In genomic region chr9:70021026-70021571, GRCh38 we compare ENCODE assay signal across 12 cellular contexts. TPM values are rescaled to one million over a fixed set of nuclear protein-coding genes. Genes with fewer than 3 reads are reported as not detected.
A peak's percentile ranks its signal among the peaks of the same experiment; 100 is the strongest.
DNase-seq lines count a peak whose midpoint lies in the region; ATAC-seq and TF ChIP-seq lines count a peak whose summit lies in the region.
"Had no signal": no experiment of that assay in that cellular context is flagged by ENCODE, and none has a peak within 500 bp of the region (broad histone marks: within the 10 kb centered on the region; RNA-seq: fewer than 3 reads in every experiment).

No MANE protein-coding gene starts in this region.

- TF ChIP-seq CTCF in right atrium auricular region (IDR thresholded peaks at IDR 0.05) (no peak), astrocyte of the spinal cord (IDR thresholded peaks at IDR 0.05; ENCODE audit: low read depth, low read length) (no peak), uterus (IDR thresholded peaks at IDR 0.05) (no peak)

- ATAC-seq in Right ventricle myocardium inferior (peak; percentile 46), GM21717 (IDR thresholded peaks at IDR 0.05; ENCODE audit: unreplicated experiment) (no peak)

- no peaks in the 10 kb centered on the region for H3K4me1 ChIP-seq in right atrium auricular region
- peaks cover 0 to 5% of the 10 kb centered on the region in 2 donors for H3K4me1 ChIP-seq in uterus
- H3K4me1 ChIP-seq: BE2C, transverse colon had no signal

- in situ Hi-C loops in astrocyte of the spinal cord (cut with HindIII; ENCODE audit: low sequenced_read_pairs) = no loop called here

- H3K27ac ChIP-seq in right atrium auricular region (no peak overlapping the region), uterus (peak overlapping the region; percentile 35 to 66)
- H3K27ac ChIP-seq: transverse colon had no signal

- TF ChIP-seq POLR2A in uterus (IDR thresholded peaks at IDR 0.05) = no peak

- no peaks in the 10 kb centered on the region for H3K27me3 ChIP-seq in right atrium auricular region
- H3K27me3 ChIP-seq in uterus = no peaks in the 10 kb centered on the region
- H3K27me3 ChIP-seq: BE2C, transverse colon had no signal

- H3K4me3 ChIP-seq in right atrium auricular region (no peak overlapping the region), astrocyte of the spinal cord (ENCODE audit: low read depth, low read length) (no peak overlapping the region), uterus (no peak overlapping the region)
- H3K4me3 ChIP-seq: transverse colon had no signal

- peak; percentile 82 for DNase-seq in Right ventricle myocardium inferior (ENCODE audit: missing footprints)
- DNase-seq in right atrium auricular region (ENCODE audit: low spot score) = no peak
- DNase-seq in astrocyte of the spinal cord (ENCODE audit: low read depth, low spot score) = peak; percentile 94
- DNase-seq in inferior parietal cortex (ENCODE audit: extremely low spot score) = peak; percentile 69
- peak in 1 of 2 donors; percentile 51 for DNase-seq in uterus
- DNase-seq in UCSD-AML1 (lab: John Stamatoyannopoulos, UW; ENCODE audit: unreplicated experiment) = no peak
- no peak for DNase-seq in NCI-H1092 treated with DMSO at 0.1 percent for 48 hours (lab: John Stamatoyannopoulos, UW)
- DNase-seq: activated CD4-positive, CD25-positive, alpha-beta regulatory T cell treated with anti-CD3 and anti-CD28 coated beads, Interleukin-2, amount 50 U/mL, for 72 hours; aorta; BE2C; transverse colon had no signal

- H3K9me3 ChIP-seq in right atrium auricular region (no peaks in the 10 kb centered on the region), uterus (no peaks in the 10 kb centered on the region)
- H3K9me3 ChIP-seq: BE2C, transverse colon had no signal

- intact Hi-C loops in Right ventricle myocardium inferior (cut with DNase I) = no loop called here
- intact Hi-C loops in uterus (cut with DNase I; ENCODE audit: low total_unique reads) = no loop called here

- H3K36me3 ChIP-seq in right atrium auricular region (no peaks in the 10 kb centered on the region), uterus (no peaks in the 10 kb centered on the region)
- H3K36me3 ChIP-seq: BE2C, transverse colon had no signal

RNA-seq across cellular contexts. Expression of gene MAMDC2, which starts 22.5 kb away (rescaled TPM):
- total RNA-seq in Right ventricle myocardium inferior = 10.8 TPM
- 10 to 100 TPM; 28.8 to 32.5 TPM for total RNA-seq in right atrium auricular region
- 100 to 1,000 TPM in 3 of 4 donors, 10 to 100 TPM in 1; 42.7 to 204 (median 138) TPM for total RNA-seq in uterus

Comparison
In these comparisons a context has a peak if more than half of its experiments do, and no peak if none do; other contexts are left out.
1. DNase-seq: peak in Right ventricle myocardium inferior (single experiment), astrocyte of the spinal cord (single experiment) and inferior parietal cortex (single experiment); none in right atrium auricular region (single experiment), UCSD-AML1 (single experiment) and NCI-H1092 treated with DMSO at 0.1 percent for 48 hours (single experiment).
2. H3K27ac ChIP-seq: peak in uterus (2 of 2); none in right atrium auricular region (0 of 2).